In genomic region chr10:101840102-101840684, GRCh38 we compare ENCODE assay signal across 8 cellular contexts. TPM values are rescaled to one million over a fixed set of nuclear protein-coding genes. Genes with fewer than 3 reads are reported as not detected.
A peak's percentile ranks its signal among the peaks of the same experiment; 100 is the strongest.
DNase-seq lines count a peak whose midpoint lies in the region; ATAC-seq and TF ChIP-seq lines count a peak whose summit lies in the region.

No MANE protein-coding gene starts in this region.

- H3K79me2 ChIP-seq in DOHH2 (ENCODE audit: control insufficient read depth, low read length) (no peaks in the 10 kb centered on the region), MM.1S (ENCODE audit: low read length) (no peaks in the 10 kb centered on the region), mammary epithelial cell (ENCODE audit: insufficient read depth, low read length) (no peaks in the 10 kb centered on the region)

- dilution Hi-C loops in mammary epithelial cell (cut with HindIII; ENCODE audit: low sequenced_read_pairs) = no loop called here

- H3K9me2 ChIP-seq in DOHH2 (replicated peaks; ENCODE audit: control insufficient read depth, low read length) (no peaks in the 10 kb centered on the region), MM.1S (replicated peaks; ENCODE audit: insufficient read depth, low read length) (no peaks in the 10 kb centered on the region)

- BruUV-seq in mammary epithelial cell (replicated peaks; lab: Mats Ljungman, UMichigan) = no TSS peak

- H3K4me3 ChIP-seq in DOHH2 (ENCODE audit: low read length) = peak overlapping the region; percentile 66
- peak overlapping the region; percentile 64 for H3K4me3 ChIP-seq in MM.1S (ENCODE audit: low read length)
- H3K4me3 ChIP-seq in mammary epithelial cell (replicated peaks in 1 of 3; ENCODE audit: insufficient read depth in 1 of 3, low read depth in 2 of 3, low read length in 3 of 3) = peak overlapping the region in 1 of 3 experiments; percentile 32

- H3K27me3 ChIP-seq in DOHH2 (ENCODE audit: control insufficient read depth, low read length) = peaks cover 18% of the 10 kb centered on the region
- H3K27me3 ChIP-seq in MM.1S (replicated peaks; ENCODE audit: insufficient read depth, low read length) = no peaks in the 10 kb centered on the region
- H3K27me3 ChIP-seq in mammary epithelial cell (ENCODE audit: insufficient read depth, low read length) = no peaks in the 10 kb centered on the region

- intact Hi-C loops in mammary epithelial cell (cut with micrococcal nuclease) = loop anchor here (1.0 kb wide), 3 partner anchors 169 to 237 kb away; no protein-coding TSS in a partner anchor

- in situ Hi-C loops in mammary epithelial cell (cut with MboI; ENCODE audit: low sequenced_read_pairs in 2 of 2) = no loop called here

- H2AFZ ChIP-seq in MM.1S (ENCODE audit: low read length) (peak overlapping the region; percentile 46), mammary epithelial cell (ENCODE audit: low read depth, low read length) (no peak overlapping the region)

- H3K9me3 ChIP-seq in DOHH2 (ENCODE audit: control insufficient read depth, insufficient read depth, low read length) (no peaks in the 10 kb centered on the region), MM.1S (replicated peaks; ENCODE audit: insufficient read depth, low read length) (no peaks in the 10 kb centered on the region), mammary epithelial cell (replicated peaks; ENCODE audit: insufficient read depth, low read length) (no peaks in the 10 kb centered on the region)

- ATAC-seq in HG03159 (IDR thresholded peaks at IDR 0.05; ENCODE audit: unreplicated experiment) = no peak

- no peaks in the 10 kb centered on the region for H3K36me3 ChIP-seq in DOHH2 (ENCODE audit: control insufficient read depth, low read length)
- H3K36me3 ChIP-seq in MM.1S (replicated peaks; ENCODE audit: insufficient read depth, low read length) = no peaks in the 10 kb centered on the region
- no peaks in the 10 kb centered on the region for H3K36me3 ChIP-seq in mammary epithelial cell (ENCODE audit: insufficient read depth, low read length)

- WGBS in mammary epithelial cell (ENCODE audit: low coverage, missing lambda C conversion rate) = 12% methylated on average over 3 of the region's 19 CpGs

- H3K4me2 ChIP-seq in DOHH2 (ENCODE audit: low read length) = peak overlapping the region; percentile 79
- H3K4me2 ChIP-seq in MM.1S (ENCODE audit: low read depth, low read length) = peak overlapping the region; percentile 94
- H3K4me2 ChIP-seq in mammary epithelial cell (ENCODE audit: insufficient read depth, low read depth, low read length) = peak overlapping the region; percentile 87

- H3K4me1 ChIP-seq in DOHH2 (ENCODE audit: control insufficient read depth, low read length) = peaks cover 48% of the 10 kb centered on the region
- H3K4me1 ChIP-seq in MM.1S (ENCODE audit: low read length) = no peaks in the 10 kb centered on the region
- peaks cover 14% of the 10 kb centered on the region for H3K4me1 ChIP-seq in mammary epithelial cell (ENCODE audit: insufficient read depth, low read length)

- H3K27ac ChIP-seq in DOHH2 (ENCODE audit: low read depth, low read length) (no peak overlapping the region), MM.1S (ENCODE audit: low read length) (no peak overlapping the region), mammary epithelial cell (ENCODE audit: insufficient read depth, low read depth, low read length) (no peak overlapping the region)

- H4K20me1 ChIP-seq in DOHH2 (ENCODE audit: control insufficient read depth, insufficient read depth, low read depth, low read length) (no peaks in the 10 kb centered on the region; the same call in 1 of the 2 replicates), MM.1S (ENCODE audit: insufficient read depth, low read length) (no peaks in the 10 kb centered on the region), mammary epithelial cell (ENCODE audit: insufficient read depth, low read length) (no peaks in the 10 kb centered on the region)

- CTCF ChIA-PET in mammary epithelial cell (lab: Charles Lee; ENCODE audit: low non-redundant PET) = interaction anchor here (0.5 to 1.6 kb wide), 10 partner anchors 18 to 282 kb away, joined by 3 to 32 read pairs (median 4); partner anchors contain the start of gene OGA

- no peak for DNase-seq in MM.1S
- peak; percentile 24 for DNase-seq in mammary epithelial cell
- peak; percentile 44 for DNase-seq in midbrain (lab: John Stamatoyannopoulos, UW)
- no peak for DNase-seq in KG1 (lab: John Stamatoyannopoulos, UW)
- no peak for DNase-seq in NCI-H2081 treated with DMSO at 0.1 percent for 48 hours (lab: John Stamatoyannopoulos, UW)
- DNase-seq in inferior parietal cortex (ENCODE audit: extremely low spot score) = no peak

- H3F3A ChIP-seq in DOHH2 (ENCODE audit: control insufficient read depth, insufficient read depth) = no peaks in the 10 kb centered on the region
- H3F3A ChIP-seq in MM.1S (ENCODE audit: insufficient read depth, low read length) = no peaks in the 10 kb centered on the region

- peak overlapping the region; percentile 36; the same call in 1 of the 2 replicates for H3K9ac ChIP-seq in MM.1S (ENCODE audit: low read length)
- H3K9ac ChIP-seq in mammary epithelial cell (ENCODE audit: insufficient read depth, low read length) = no peak overlapping the region

- TF ChIP-seq CTCF in DOHH2 (IDR thresholded peaks at IDR 0.05; ENCODE audit: low read depth, low read length, poor library complexity, severe bottlenecking) (no peak), MM.1S (IDR thresholded peaks at IDR 0.05; ENCODE audit: low read length) (no peak), mammary epithelial cell (conservative IDR thresholded peaks at IDR 0.05 in 1 of 2, IDR thresholded peaks at IDR 0.05 in 1 of 2; ENCODE audit: extremely low read depth in 1 of 2, insufficient read depth in 1 of 2, low read depth in 1 of 2, low read length in 2 of 2) (no peak)

RNA-seq across cellular contexts. Expression of gene KCNIP2, which starts 3.4 kb away (rescaled TPM):
- total RNA-seq in mammary epithelial cell = 1 to 10 TPM in 1 of 2 donors, under 1 TPM in 1; 0.67 to 1.9 TPM
- 0.22 TPM for polyA plus RNA-seq in mammary epithelial cell
- 2.0 TPM for polyA minus RNA-seq in mammary epithelial cell

RNA-seq across cellular contexts. Expression of gene OGA, which starts 21.9 kb away (rescaled TPM):
- total RNA-seq in mammary epithelial cell = 10 to 100 TPM; 82.4 to 97.5 TPM
- polyA plus RNA-seq in mammary epithelial cell = 22.1 TPM
- 211 TPM for polyA minus RNA-seq in mammary epithelial cell

RNA-seq across cellular contexts. Expression of gene NPM3, which starts 56.9 kb away (rescaled TPM):
- 100 to 1,000 TPM in 1 of 2 donors, 10 to 100 TPM in 1; 99.4 to 104 TPM for total RNA-seq in mammary epithelial cell
- 132 TPM for polyA plus RNA-seq in mammary epithelial cell
- polyA minus RNA-seq in mammary epithelial cell = 73.4 TPM

Comparison
In these comparisons a context has a peak if more than half of its experiments do, and no peak if none do; other contexts are left out.
1. DNase-seq: peak in mammary epithelial cell (single experiment) and midbrain (single experiment); none in MM.1S (single experiment), KG1 (single experiment), NCI-H2081 treated with DMSO at 0.1 percent for 48 hours (single experiment) and inferior parietal cortex (single experiment).
2. Peak in every context shown above with its lines, with median percentiles within 50 percentile points of each other: H3K4me2 ChIP-seq.